1 cellular context compared by ENCODE assay signal in the genomic region with DNA sequence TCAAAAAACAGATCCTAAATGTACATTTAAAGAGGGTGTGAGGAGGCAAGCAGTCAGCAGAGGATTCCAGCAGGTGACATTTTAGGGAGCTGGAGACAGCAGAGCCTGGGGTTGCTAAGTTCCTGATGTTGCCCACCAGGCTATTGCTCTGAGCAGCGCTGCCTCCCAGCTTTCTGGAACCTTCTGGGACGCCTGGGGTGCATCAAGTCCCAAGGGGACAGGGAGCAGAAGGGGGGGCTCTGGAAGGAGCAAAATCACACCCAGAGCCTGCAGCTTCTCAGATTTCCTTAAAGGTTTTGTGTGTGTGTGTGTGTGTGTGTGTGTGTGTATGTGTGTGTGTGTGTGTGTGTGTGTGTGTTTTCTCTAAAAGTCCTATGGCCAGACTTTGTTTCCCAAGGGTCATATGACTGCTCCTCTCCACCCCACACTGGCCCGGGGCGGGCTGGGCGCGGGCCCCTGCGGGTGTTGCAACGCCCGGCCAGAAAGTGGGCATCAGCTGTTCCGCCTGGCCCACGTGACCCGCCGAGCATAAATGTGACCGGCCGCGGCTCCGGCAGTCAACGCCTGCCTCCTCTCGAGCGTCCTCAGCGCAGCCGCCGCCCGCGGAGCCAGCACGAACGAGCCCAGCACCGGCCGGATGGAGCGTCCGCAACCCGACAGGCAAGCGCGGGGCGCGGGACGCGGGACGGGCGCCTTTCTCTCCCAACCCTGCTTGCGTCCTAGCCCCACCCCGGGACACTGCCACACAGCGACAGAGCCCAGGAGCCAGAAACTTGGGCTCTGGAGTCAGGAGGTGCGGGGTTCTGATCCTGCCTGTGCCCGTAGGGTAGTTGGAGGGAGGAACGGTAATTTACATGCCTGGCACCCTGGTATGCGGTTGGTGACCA.
TF ChIP-seq lines count a peak whose summit lies in the region.

A gene with protein sequence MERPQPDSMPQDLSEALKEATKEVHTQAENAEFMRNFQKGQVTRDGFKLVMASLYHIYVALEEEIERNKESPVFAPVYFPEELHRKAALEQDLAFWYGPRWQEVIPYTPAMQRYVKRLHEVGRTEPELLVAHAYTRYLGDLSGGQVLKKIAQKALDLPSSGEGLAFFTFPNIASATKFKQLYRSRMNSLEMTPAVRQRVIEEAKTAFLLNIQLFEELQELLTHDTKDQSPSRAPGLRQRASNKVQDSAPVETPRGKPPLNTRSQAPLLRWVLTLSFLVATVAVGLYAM (plus strand): TSS at position 560 of the 887 bp plus-strand sequence. CDS start 78 bp downstream, at position 638.

TF ChIP-seq in neural cell, 6 proteins besides CTCF, POLR2A, EP300 and RAD21 (continued from another document):
- TF ChIP-seq, protein P1, sequence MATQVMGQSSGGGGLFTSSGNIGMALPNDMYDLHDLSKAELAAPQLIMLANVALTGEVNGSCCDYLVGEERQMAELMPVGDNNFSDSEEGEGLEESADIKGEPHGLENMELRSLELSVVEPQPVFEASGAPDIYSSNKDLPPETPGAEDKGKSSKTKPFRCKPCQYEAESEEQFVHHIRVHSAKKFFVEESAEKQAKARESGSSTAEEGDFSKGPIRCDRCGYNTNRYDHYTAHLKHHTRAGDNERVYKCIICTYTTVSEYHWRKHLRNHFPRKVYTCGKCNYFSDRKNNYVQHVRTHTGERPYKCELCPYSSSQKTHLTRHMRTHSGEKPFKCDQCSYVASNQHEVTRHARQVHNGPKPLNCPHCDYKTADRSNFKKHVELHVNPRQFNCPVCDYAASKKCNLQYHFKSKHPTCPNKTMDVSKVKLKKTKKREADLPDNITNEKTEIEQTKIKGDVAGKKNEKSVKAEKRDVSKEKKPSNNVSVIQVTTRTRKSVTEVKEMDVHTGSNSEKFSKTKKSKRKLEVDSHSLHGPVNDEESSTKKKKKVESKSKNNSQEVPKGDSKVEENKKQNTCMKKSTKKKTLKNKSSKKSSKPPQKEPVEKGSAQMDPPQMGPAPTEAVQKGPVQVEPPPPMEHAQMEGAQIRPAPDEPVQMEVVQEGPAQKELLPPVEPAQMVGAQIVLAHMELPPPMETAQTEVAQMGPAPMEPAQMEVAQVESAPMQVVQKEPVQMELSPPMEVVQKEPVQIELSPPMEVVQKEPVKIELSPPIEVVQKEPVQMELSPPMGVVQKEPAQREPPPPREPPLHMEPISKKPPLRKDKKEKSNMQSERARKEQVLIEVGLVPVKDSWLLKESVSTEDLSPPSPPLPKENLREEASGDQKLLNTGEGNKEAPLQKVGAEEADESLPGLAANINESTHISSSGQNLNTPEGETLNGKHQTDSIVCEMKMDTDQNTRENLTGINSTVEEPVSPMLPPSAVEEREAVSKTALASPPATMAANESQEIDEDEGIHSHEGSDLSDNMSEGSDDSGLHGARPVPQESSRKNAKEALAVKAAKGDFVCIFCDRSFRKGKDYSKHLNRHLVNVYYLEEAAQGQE (IDR thresholded peaks at IDR 0.05; ENCODE audit: borderline replicate concordance) = no peak
- TF ChIP-seq MXI1 (conservative IDR thresholded peaks at IDR 0.05; ENCODE audit: poor library complexity, severe bottlenecking) = peak; percentile 19
